In genomic region chr13:72383646-72384045, GRCh38 we compare ENCODE assay signal across 18 cellular contexts.
"Had no signal": no experiment of that assay in that cellular context is flagged by ENCODE, and none has a peak within 500 bp of the region (broad histone marks: within the 10 kb centered on the region; RNA-seq: fewer than 3 reads in every experiment).

No MANE protein-coding gene starts in this region.

- DNase-seq: activated CD4-positive, alpha-beta T cell treated with anti-CD3 and anti-CD28 coated beads, Interleukin-2, amount 10 ng/mL, durations not matched to agents 24 days and 14 days; activated CD4-positive, CD25-positive, alpha-beta regulatory T cell; activated CD8-positive, alpha-beta memory T cell treated with anti-CD3 and anti-CD28 coated beads, Interleukin-2, amount 50 U/mL, for 4 hours; activated CD8-positive, alpha-beta T cell treated with anti-CD3 and anti-CD28 coated beads, Interleukin-2, amount 10 ng/mL, durations not matched to agents 7 days and 5 days; activated effector memory CD4-positive, alpha-beta T cell treated with anti-CD3 and anti-CD28 coated beads, Interleukin-2, amount 50 U/mL, for 16 hours; activated T-cell treated with anti-CD3 and anti-CD28 coated beads, Interleukin-2, amount 50 U/mL, for 48 hours; amygdala; body of pancreas; caudate nucleus; colonic mucosa; islet precursor cell; mammary epithelial cell; posterior cingulate gyrus; stimulated activated CD4-positive, alpha-beta T cell treated with anti-CD3 and anti-CD28 coated beads, Interleukin-15, amount 100 ng/mL, for 24 hours; stimulated activated CD4-positive, alpha-beta T cell treated with anti-CD3 and anti-CD28 coated beads, Interleukin-4, amount 100 ng/mL, for 1 hour; stimulated activated naive CD4-positive, alpha-beta T cell treated with Interleukin-2 at 50 U/mL for 16 hours; substantia nigra; transverse colon had no signal
